ENCODE assay signal across 1 cellular context in genomic region chr4:153594208-153594607, GRCh38.
TF ChIP-seq lines count a peak whose summit lies in the region.

No MANE protein-coding gene starts in this region.

TF ChIP-seq in SK-N-SH treated with all-trans-retinoic acid at 6 μM for 48 hours, 23 proteins besides CTCF, POLR2A, EP300 and RAD21 (continued from another document):
- TF ChIP-seq PATZ1 (CRISPR knock-in tag; IDR thresholded peaks at IDR 0.05; ENCODE audit: borderline replicate concordance) (no peak), ESRRG (CRISPR knock-in tag; IDR thresholded peaks at IDR 0.05) (no peak), CSRNP3 (CRISPR knock-in tag; IDR thresholded peaks at IDR 0.05) (no peak), CSDC2 (CRISPR knock-in tag; IDR thresholded peaks at IDR 0.05) (no peak), SNAI2 (CRISPR knock-in tag; IDR thresholded peaks at IDR 0.05) (no peak), ZNF565 (CRISPR knock-in tag; conservative IDR thresholded peaks at IDR 0.05; ENCODE audit: low read depth) (no peak), TCF4 (CRISPR knock-in tag; IDR thresholded peaks at IDR 0.05; ENCODE audit: borderline replicate concordance) (no peak), ISL1 (CRISPR knock-in tag; IDR thresholded peaks at IDR 0.05) (no peak), BACH2 (CRISPR knock-in tag; IDR thresholded peaks at IDR 0.05; ENCODE audit: borderline replicate concordance) (no peak), ZFP3 (CRISPR knock-in tag; IDR thresholded peaks at IDR 0.05) (no peak)
- TF ChIP-seq, protein P1, sequence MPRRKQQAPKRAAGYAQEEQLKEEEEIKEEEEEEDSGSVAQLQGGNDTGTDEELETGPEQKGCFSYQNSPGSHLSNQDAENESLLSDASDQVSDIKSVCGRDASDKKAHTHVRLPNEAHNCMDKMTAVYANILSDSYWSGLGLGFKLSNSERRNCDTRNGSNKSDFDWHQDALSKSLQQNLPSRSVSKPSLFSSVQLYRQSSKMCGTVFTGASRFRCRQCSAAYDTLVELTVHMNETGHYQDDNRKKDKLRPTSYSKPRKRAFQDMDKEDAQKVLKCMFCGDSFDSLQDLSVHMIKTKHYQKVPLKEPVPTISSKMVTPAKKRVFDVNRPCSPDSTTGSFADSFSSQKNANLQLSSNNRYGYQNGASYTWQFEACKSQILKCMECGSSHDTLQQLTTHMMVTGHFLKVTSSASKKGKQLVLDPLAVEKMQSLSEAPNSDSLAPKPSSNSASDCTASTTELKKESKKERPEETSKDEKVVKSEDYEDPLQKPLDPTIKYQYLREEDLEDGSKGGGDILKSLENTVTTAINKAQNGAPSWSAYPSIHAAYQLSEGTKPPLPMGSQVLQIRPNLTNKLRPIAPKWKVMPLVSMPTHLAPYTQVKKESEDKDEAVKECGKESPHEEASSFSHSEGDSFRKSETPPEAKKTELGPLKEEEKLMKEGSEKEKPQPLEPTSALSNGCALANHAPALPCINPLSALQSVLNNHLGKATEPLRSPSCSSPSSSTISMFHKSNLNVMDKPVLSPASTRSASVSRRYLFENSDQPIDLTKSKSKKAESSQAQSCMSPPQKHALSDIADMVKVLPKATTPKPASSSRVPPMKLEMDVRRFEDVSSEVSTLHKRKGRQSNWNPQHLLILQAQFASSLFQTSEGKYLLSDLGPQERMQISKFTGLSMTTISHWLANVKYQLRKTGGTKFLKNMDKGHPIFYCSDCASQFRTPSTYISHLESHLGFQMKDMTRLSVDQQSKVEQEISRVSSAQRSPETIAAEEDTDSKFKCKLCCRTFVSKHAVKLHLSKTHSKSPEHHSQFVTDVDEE (CRISPR knock-in tag; IDR thresholded peaks at IDR 0.05), result no peak
- TF ChIP-seq, protein P2, sequence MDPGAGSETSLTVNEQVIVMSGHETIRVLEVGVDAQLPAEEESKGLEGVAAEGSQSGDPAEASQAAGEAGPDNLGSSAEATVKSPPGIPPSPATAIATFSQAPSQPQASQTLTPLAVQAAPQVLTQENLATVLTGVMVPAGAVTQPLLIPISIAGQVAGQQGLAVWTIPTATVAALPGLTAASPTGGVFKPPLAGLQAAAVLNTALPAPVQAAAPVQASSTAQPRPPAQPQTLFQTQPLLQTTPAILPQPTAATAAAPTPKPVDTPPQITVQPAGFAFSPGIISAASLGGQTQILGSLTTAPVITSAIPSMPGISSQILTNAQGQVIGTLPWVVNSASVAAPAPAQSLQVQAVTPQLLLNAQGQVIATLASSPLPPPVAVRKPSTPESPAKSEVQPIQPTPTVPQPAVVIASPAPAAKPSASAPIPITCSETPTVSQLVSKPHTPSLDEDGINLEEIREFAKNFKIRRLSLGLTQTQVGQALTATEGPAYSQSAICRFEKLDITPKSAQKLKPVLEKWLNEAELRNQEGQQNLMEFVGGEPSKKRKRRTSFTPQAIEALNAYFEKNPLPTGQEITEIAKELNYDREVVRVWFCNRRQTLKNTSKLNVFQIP (CRISPR knock-in tag; IDR thresholded peaks at IDR 0.05; ENCODE audit: borderline replicate concordance, low read depth), result no peak
